18 cellular contexts compared by ENCODE assay signal in the genomic region with DNA sequence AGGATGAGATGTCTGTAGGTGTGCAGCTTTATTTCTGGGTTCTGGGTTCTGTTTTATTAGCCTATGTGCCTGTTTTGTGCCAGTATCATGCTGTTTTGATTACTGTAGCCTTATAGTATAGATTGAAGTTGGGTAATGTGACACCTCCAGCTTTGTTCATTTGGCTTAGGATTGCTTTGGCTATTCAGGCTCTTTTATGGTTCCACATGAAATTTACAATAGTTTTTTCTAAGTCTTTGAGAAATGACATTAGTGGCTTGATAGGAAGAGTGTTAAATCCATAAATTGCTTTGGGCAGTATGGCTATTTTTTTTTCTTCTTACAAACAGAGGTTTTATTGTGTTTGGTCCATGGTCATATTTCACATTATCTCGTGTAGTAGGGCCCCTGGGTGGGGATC.
DNase-seq lines count a peak whose midpoint lies in the region; ATAC-seq and TF ChIP-seq lines count a peak whose summit lies in the region.
"Had no signal": no experiment of that assay in that cellular context is flagged by ENCODE, and none has a peak within 500 bp of the region (broad histone marks: within the 10 kb centered on the region; RNA-seq: fewer than 3 reads in every experiment).

No MANE protein-coding gene starts in this region.

- peaks cover 11% of the 10 kb centered on the region; the same call in 1 of the 2 replicates for H3K4me1 ChIP-seq in PC-3 (ENCODE audit: insufficient read depth, low read length)
- H3K4me1 ChIP-seq: BE2C had no signal

- peaks cover 0 to 1% of the 10 kb centered on the region in 2 donors for H3K36me3 Mint-ChIP-seq in activated T-cell treated with anti-CD3 and anti-CD28 coated beads, Interleukin-2, amount 50 U/mL, for 72 hours (ENCODE audit: insufficient read depth in 2 of 2)
- H3K36me3 Mint-ChIP-seq: CD4-positive, CD25-positive, alpha-beta regulatory T cell; CD8-positive, alpha-beta memory T cell had no signal

- no peaks in the 10 kb centered on the region for H3K4me1 Mint-ChIP-seq in activated T-cell treated with anti-CD3 and anti-CD28 coated beads, Interleukin-2, amount 50 U/mL, for 72 hours (ENCODE audit: low read depth)

- no peak for TF ChIP-seq CTCF in PC-3 (conservative IDR thresholded peaks at IDR 0.05; ENCODE audit: low read depth, low read length)

- no peaks in the 10 kb centered on the region for H3F3A ChIP-seq in PC-3 (ENCODE audit: low read length, unreplicated experiment)

- intact Hi-C loops in PC-3 (cut with micrococcal nuclease) = no loop called here

- H3K36me3 ChIP-seq in PC-3 (ENCODE audit: low read depth, low read length) = no peaks in the 10 kb centered on the region
- H3K36me3 ChIP-seq: BE2C, HAP-1 had no signal

- no peaks in the 10 kb centered on the region for H3K9me3 ChIP-seq in PC-3 (ENCODE audit: low read length)
- H3K9me3 ChIP-seq: BE2C, HAP-1 had no signal

- no peak overlapping the region for H2AFZ ChIP-seq in PC-3 (ENCODE audit: low read length)
- H2AFZ ChIP-seq: GM23248 had no signal

- H3K27me3 ChIP-seq in PC-3 (ENCODE audit: low read length) = no peaks in the 10 kb centered on the region
- H3K27me3 ChIP-seq: BE2C had no signal

- no peaks in the 10 kb centered on the region for H4K20me1 ChIP-seq in PC-3 (ENCODE audit: low read length)

- POLR2A ChIA-PET in PC-3 (lab: Charles Lee; ENCODE audit: unreplicated experiment) = interaction anchor here (0.7 kb wide), 1 partner anchor 761 kb away, joined by 3 read pairs; no protein-coding TSS in a partner anchor

- H3K9me2 ChIP-seq in PC-3 (replicated peaks; ENCODE audit: low read length) = no peaks in the 10 kb centered on the region; the same call in 1 of the 2 replicates

- H3K27ac ChIP-seq in PC-3 (ENCODE audit: low read length) = no peak overlapping the region
- H3K27ac ChIP-seq: GM23248, HL-60 had no signal

- H3K4me2 ChIP-seq in PC-3 (ENCODE audit: low read length) = no peak overlapping the region

- ATAC-seq in activated T-cell treated with anti-CD3 and anti-CD28 coated beads, Interleukin-2, amount 50 U/mL, for 72 hours (replicated peaks in 1 of 2) = no peak
- ATAC-seq in PC-3 = peak; percentile 37
- ATAC-seq in GM21717 (IDR thresholded peaks at IDR 0.05; ENCODE audit: unreplicated experiment) = no peak

- no peak overlapping the region for H3K4me3 ChIP-seq in PC-3 (ENCODE audit: low read length)
- H3K4me3 ChIP-seq: GM23248, HAP-1 had no signal

- H3K4me3 Mint-ChIP-seq in activated T-cell treated with anti-CD3 and anti-CD28 coated beads, Interleukin-2, amount 50 U/mL, for 72 hours = no peak overlapping the region
- H3K4me3 Mint-ChIP-seq: CD4-positive, CD25-positive, alpha-beta regulatory T cell; CD8-positive, alpha-beta memory T cell had no signal

- no peaks in the 10 kb centered on the region for H3K79me2 ChIP-seq in PC-3 (ENCODE audit: low read length)

- BruUV-seq in PC-3 (replicated peaks; lab: Mats Ljungman, UMichigan) = no TSS peak

- H3K9ac ChIP-seq in PC-3 (ENCODE audit: low read length) = no peak overlapping the region
- H3K9ac ChIP-seq: GM23248 had no signal

- no peaks in the 10 kb centered on the region for H3K9me3 Mint-ChIP-seq in activated T-cell treated with anti-CD3 and anti-CD28 coated beads, Interleukin-2, amount 50 U/mL, for 72 hours
- H3K9me3 Mint-ChIP-seq: CD8-positive, alpha-beta memory T cell had no signal

- H3K27me3 Mint-ChIP-seq in activated T-cell treated with anti-CD3 and anti-CD28 coated beads, Interleukin-2, amount 50 U/mL, for 72 hours (ENCODE audit: low read depth) = no peaks in the 10 kb centered on the region
- H3K27me3 Mint-ChIP-seq: CD4-positive, CD25-positive, alpha-beta regulatory T cell had no signal

- CTCF ChIA-PET in PC-3 (lab: Charles Lee) = no interaction called here

- peak overlapping the region; percentile 41 for H3K27ac Mint-ChIP-seq in activated T-cell treated with anti-CD3 and anti-CD28 coated beads, Interleukin-2, amount 50 U/mL, for 72 hours
- H3K27ac Mint-ChIP-seq: CD4-positive, CD25-positive, alpha-beta regulatory T cell had no signal

- DNase-seq in activated T-cell treated with anti-CD3 and anti-CD28 coated beads, Interleukin-2, amount 50 U/mL, for 72 hours = no peak
- DNase-seq in activated T-cell treated with anti-CD3 and anti-CD28 coated beads, Interleukin-2, amount 50 U/mL, for 1 hour = no peak
- DNase-seq in NCI-H69 (lab: John Stamatoyannopoulos, UW) = peak; percentile 53
- DNase-seq in PC-3 = no peak
- DNase-seq in NCI-H1092 (lab: John Stamatoyannopoulos, UW) = no peak
- no peak for DNase-seq in stimulated activated CD4-positive, alpha-beta T cell treated with anti-CD3 and anti-CD28 coated beads, Interleukin-1b, Interleukin-23, amount 100 ng/mL, for 48 hours
- DNase-seq: ACHN; BE2C; C1 segment of cervical spinal cord; CD4-positive, CD25-positive, alpha-beta regulatory T cell; CD8-positive, alpha-beta memory T cell; COR-L47; DMS79 treated with DMSO at 0.1 percent for 48 hours; GF-D8; GM23248 had no signal
